In genomic region chr1:204450461-204451257, GRCh38 we compare ENCODE assay signal across 11 cellular contexts. TPM values are rescaled to one million over a fixed set of nuclear protein-coding genes. Genes with fewer than 3 reads are reported as not detected.
A peak's percentile ranks its signal among the peaks of the same experiment; 100 is the strongest.
DNase-seq lines count a peak whose midpoint lies in the region; ATAC-seq, FAIRE-seq and TF ChIP-seq lines count a peak whose summit lies in the region.
"Had no signal": no experiment of that assay in that cellular context is flagged by ENCODE, and none has a peak within 500 bp of the region (broad histone marks: within the 10 kb centered on the region; RNA-seq: fewer than 3 reads in every experiment).

No MANE protein-coding gene starts in this region.

- CTCF ChIA-PET in A549 (lab: Yijun Ruan, JAX) = interaction anchor here (0.6 to 18.2 kb wide), 6 partner anchors 15 to 357 kb away, joined by 3 to 530 read pairs (median 26); partner anchors contain the start of gene PIK3C2B

- peak; percentile 26 to 42; a peak in 4 of 6 replicates for ATAC-seq in A549
- ATAC-seq in HG03280 (IDR thresholded peaks at IDR 0.05; ENCODE audit: unreplicated experiment) = no peak

- H3K4me1 ChIP-seq in A549 (peaks cover 41% of the 10 kb centered on the region), esophagus squamous epithelium (peaks cover 21 to 83% (median 31%) of the 10 kb centered on the region in 3 donors)

- no peaks in the 10 kb centered on the region for H3K9me3 Mint-ChIP-seq in nephron

- no peaks in the 10 kb centered on the region for H3K9me3 ChIP-seq in A549
- no peaks in the 10 kb centered on the region for H3K9me3 ChIP-seq in KOPT-K1 (ENCODE audit: insufficient read depth, low read length, poor library complexity, severe bottlenecking)
- no peaks in the 10 kb centered on the region for H3K9me3 ChIP-seq in esophagus squamous epithelium

- peaks cover 60% of the 10 kb centered on the region for H3K4me1 Mint-ChIP-seq in nephron

- intact Hi-C loops in esophagus squamous epithelium (cut with DNase I) = no loop called here

- peak overlapping the region in 2 of 3 experiments; percentile 18 to 47 for H3K27ac Mint-ChIP-seq in nephron

- POLR2A ChIA-PET in A549 (lab: Yijun Ruan, JAX) = no interaction called here

- peak overlapping the region; percentile 41 for H3K4me2 ChIP-seq in A549

- WGBS in A549 (ENCODE audit: missing lambda C conversion rate) = 67% methylated on average over 8 of the region's 8 CpGs
- WGBS in esophagus squamous epithelium, 2 donors = 50 to 63% methylated on average over 1 to 4 of the region's 8 CpGs

- peak; percentile 39 to 55 for DNase-seq in A549 (ENCODE audit: low read depth in 1 of 2, low spot score in 1 of 2)
- no peak for DNase-seq in esophagus squamous epithelium (lab: John Stamatoyannopoulos, UW)
- DNase-seq in foreskin fibroblast = no peak
- DNase-seq in NCI-H1092 treated with DMSO at 0.1 percent for 48 hours (lab: John Stamatoyannopoulos, UW) = no peak
- no peak for DNase-seq in NCI-H69 (lab: John Stamatoyannopoulos, UW)
- DNase-seq: GM23248 had no signal

- TF ChIP-seq CTCF in A549 (IDR thresholded peaks at IDR 0.05) = no peak
- TF ChIP-seq CTCF in esophagus squamous epithelium (IDR thresholded peaks at IDR 0.05) = peak in 1 of 6 experiments; percentile 13
- TF ChIP-seq CTCF in nephron (IDR thresholded peaks at IDR 0.05; ENCODE audit: unreplicated experiment in 3 of 3) = no peak
- TF ChIP-seq CTCF in foreskin fibroblast (IDR thresholded peaks at IDR 0.05; ENCODE audit: low read depth, low read length) = no peak

- no peaks in the 10 kb centered on the region for H3K27me3 ChIP-seq in esophagus squamous epithelium

- H3K27ac ChIP-seq in A549 (peak overlapping the region; percentile 44 to 67; a peak in 5 of 6 replicates), KOPT-K1 (ENCODE audit: low read depth, low read length, poor library complexity, severe bottlenecking) (peak overlapping the region; percentile 44), esophagus squamous epithelium (peak overlapping the region; percentile 82 to 89 (median 86))
- H3K27ac ChIP-seq: C4-2B, GM23248 had no signal

- H3K36me3 Mint-ChIP-seq in nephron (ENCODE audit: low read depth) = peaks cover 49% of the 10 kb centered on the region

- no peaks in the 10 kb centered on the region for H3K27me3 Mint-ChIP-seq in nephron (ENCODE audit: low read depth)

- H3K4me3 ChIP-seq in A549 = no peak overlapping the region
- no peak overlapping the region for H3K4me3 ChIP-seq in esophagus squamous epithelium
- H3K4me3 ChIP-seq in foreskin fibroblast (ENCODE audit: low read depth in 1 of 2, low read length in 2 of 2) = no peak overlapping the region
- H3K4me3 ChIP-seq: GM23248 had no signal

- TF ChIP-seq POLR2A in A549 (IDR thresholded peaks at IDR 0.05; ENCODE audit: low read length) (no peak), esophagus squamous epithelium (IDR thresholded peaks at IDR 0.05) (no peak)

- H3K4me3 Mint-ChIP-seq in nephron = peak overlapping the region in 2 of 3 experiments; percentile 60 to 84

- TF ChIP-seq RAD21 in A549 (conservative IDR thresholded peaks at IDR 0.05 in 1 of 2, IDR thresholded peaks at IDR 0.05 in 1 of 2) = no peak

- FAIRE-seq in A549 (lab: Jason Lieb, UNC) = no peak
- FAIRE-seq: astrocyte had no signal

- no peak for TF ChIP-seq EP300 in A549 (IDR thresholded peaks at IDR 0.05)

- H3K36me3 ChIP-seq in KOPT-K1 (ENCODE audit: insufficient read depth, low read length) (peaks cover 45% of the 10 kb centered on the region), esophagus squamous epithelium (peaks cover 6 to 71% (median 9%) of the 10 kb centered on the region in 3 donors)

TF ChIP-seq in A549, 52 proteins besides CTCF, POLR2A, EP300 and RAD21:
- no peak for TF ChIP-seq MAX (IDR thresholded peaks at IDR 0.05)
- TF ChIP-seq ZFP36 (IDR thresholded peaks at IDR 0.05; ENCODE audit: borderline replicate concordance, partially characterized antibody) = no peak
- TF ChIP-seq RARB (CRISPR knock-in tag; IDR thresholded peaks at IDR 0.05) = no peak
- TF ChIP-seq EHF (CRISPR knock-in tag; IDR thresholded peaks at IDR 0.05) = no peak
- no peak for TF ChIP-seq KDM5A (IDR thresholded peaks at IDR 0.05)
- no peak for TF ChIP-seq ATOH8 (CRISPR knock-in tag; IDR thresholded peaks at IDR 0.05; ENCODE audit: low read depth)
- no peak for TF ChIP-seq HES2 (IDR thresholded peaks at IDR 0.05)
- no peak for TF ChIP-seq SMC3 (IDR thresholded peaks at IDR 0.05)
- TF ChIP-seq JUN (IDR thresholded peaks at IDR 0.05) = no peak
- no peak for TF ChIP-seq CHD2 (IDR thresholded peaks at IDR 0.05; ENCODE audit: low read length, partially characterized antibody)
- TF ChIP-seq NPAS2 (CRISPR knock-in tag; IDR thresholded peaks at IDR 0.05; ENCODE audit: borderline replicate concordance) = no peak
- no peak for TF ChIP-seq POLR2AphosphoS2 (conservative IDR thresholded peaks at IDR 0.05; ENCODE audit: low read length)
- TF ChIP-seq ESRRA (IDR thresholded peaks at IDR 0.05; ENCODE audit: borderline replicate concordance, low read length) = no peak
- TF ChIP-seq CBX8 (IDR thresholded peaks at IDR 0.05) = no peak

RNA-seq across cellular contexts. Expression of gene PPP1R15B, which starts 39.0 kb away (rescaled TPM):
- 49.1 and 51.9 TPM in 2 replicates for polyA plus RNA-seq in A549 (2011; rRNA removed)
- 18.5 and 22.6 TPM in 2 replicates for polyA plus RNA-seq in A549 (2012; cell fraction: cytosol; rRNA removed)
- 17.7 and 22.8 TPM in 2 replicates for polyA plus RNA-seq in A549 (2012; cell fraction: nucleus; rRNA removed)
- polyA plus RNA-seq in A549 (2017; fragmentation: RNase III; extraction: RNeasy Plus Mini Kit Qiagen cat#74134 plus additional on column Dnase treatment) = 26.9 to 27.8 TPM (median 27.2 TPM) in 3 replicates
- 52.6 and 57.4 TPM in 2 replicates for polyA minus RNA-seq in A549 (2011; rRNA and poly(A)+ RNA removed)
- 10 to 100 TPM; 29.5 to 42.3 (median 34.0) TPM for total RNA-seq in esophagus squamous epithelium

RNA-seq across cellular contexts. Expression of gene PIK3C2B, which starts 43.9 kb away (rescaled TPM):
- 9.2 and 13.0 TPM in 2 replicates for polyA plus RNA-seq in A549 (2011; rRNA removed)
- 10.0 and 12.9 TPM in 2 replicates for polyA plus RNA-seq in A549 (2012; cell fraction: cytosol; rRNA removed)
- 23.4 and 28.2 TPM in 2 replicates for polyA plus RNA-seq in A549 (2012; cell fraction: nucleus; rRNA removed)
- polyA plus RNA-seq in A549 (2017; fragmentation: RNase III; extraction: RNeasy Plus Mini Kit Qiagen cat#74134 plus additional on column Dnase treatment) = 9.0 to 9.7 TPM (median 9.4 TPM) in 3 replicates
- 25.3 and 29.0 TPM in 2 replicates for polyA minus RNA-seq in A549 (2011; rRNA and poly(A)+ RNA removed)
- 10 to 100 TPM; 19.4 to 40.2 (median 21.3) TPM for total RNA-seq in esophagus squamous epithelium

Comparison
In these comparisons a context has a peak if more than half of its experiments do, and no peak if none do; other contexts are left out.
1. DNase-seq: peak in A549 (2 of 2); none in esophagus squamous epithelium (single experiment), foreskin fibroblast (0 of 2), NCI-H1092 treated with DMSO at 0.1 percent for 48 hours (single experiment) and NCI-H69 (single experiment).
2. Peak in every context shown above with its lines, with median percentiles within 50 percentile points of each other: H3K27ac ChIP-seq.